In the genomic region with DNA sequence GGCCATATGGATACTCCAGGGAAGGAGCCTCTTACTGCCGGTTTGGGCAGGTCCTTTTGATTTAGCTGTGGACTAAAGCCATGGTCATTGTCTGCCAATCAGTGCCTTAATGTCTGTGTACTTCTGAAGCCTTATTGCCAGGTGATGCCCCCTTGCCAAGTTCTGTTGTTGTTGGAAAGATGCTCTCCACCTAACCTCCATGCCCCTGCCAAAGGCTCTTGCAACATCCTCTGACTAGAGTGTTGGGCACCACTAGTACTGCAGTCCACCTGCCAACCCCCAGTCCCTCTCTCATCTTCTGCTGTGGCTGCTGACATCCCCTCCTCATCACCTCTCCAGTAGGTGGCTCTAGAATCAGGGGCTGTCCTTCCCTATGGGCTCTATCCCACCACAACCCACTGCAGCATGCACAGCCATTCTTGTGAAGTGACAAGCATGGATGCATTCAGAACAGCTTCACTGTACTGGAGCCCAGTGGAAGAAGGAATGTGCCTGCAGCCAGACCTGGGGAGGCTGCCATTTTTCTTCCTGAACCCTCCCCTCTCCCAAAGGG, we compare ENCODE assay signal across 13 cellular contexts.
"Had no signal": no experiment of that assay in that cellular context is flagged by ENCODE, and none has a peak within 500 bp of the region (broad histone marks: within the 10 kb centered on the region; RNA-seq: fewer than 3 reads in every experiment).

No MANE protein-coding gene starts in this region.

- H3K4me1 ChIP-seq: colonic mucosa, sigmoid colon had no signal

- H3K36me3 ChIP-seq: cardiac muscle cell, colonic mucosa, sigmoid colon had no signal

- DNase-seq: activated CD4-positive, alpha-beta memory T cell treated with anti-CD3 and anti-CD28 coated beads for 36 hours; activated CD4-positive, alpha-beta T cell treated with anti-CD3 and anti-CD28 coated beads for 1 hour; activated naive CD4-positive, alpha-beta T cell treated with Interleukin-2 at 50 U/mL for 16 hours; activated naive CD8-positive, alpha-beta T cell treated with anti-CD3 and anti-CD28 coated beads, Interleukin-2, amount 50 U/mL, for 24 hours; colonic mucosa; effector CD4-positive, alpha-beta T cell; naive thymus-derived CD4-positive, alpha-beta T cell; occipital lobe; sigmoid colon; stimulated activated CD4-positive, alpha-beta T cell treated with anti-CD3 and anti-CD28 coated beads, Interleukin-12 subunit alpha, Interleukin-12 subunit beta, amount 100 ng/mL, for 4 hours; stimulated activated naive CD4-positive, alpha-beta T cell treated with Interleukin-2 at 50 U/mL for 16 hours had no signal

- H3K9me3 ChIP-seq: colonic mucosa, sigmoid colon had no signal

- H3K4me3 ChIP-seq: cardiac muscle cell, colonic mucosa, lung, sigmoid colon had no signal

- H3K27ac ChIP-seq: cardiac muscle cell, colonic mucosa, sigmoid colon had no signal

- ATAC-seq: activated naive CD8-positive, alpha-beta T cell treated with anti-CD3 and anti-CD28 coated beads, Interleukin-2, amount 50 U/mL, for 24 hours; naive thymus-derived CD4-positive, alpha-beta T cell had no signal

- H3K27me3 ChIP-seq: cardiac muscle cell, colonic mucosa, sigmoid colon had no signal
